8 cellular contexts compared by ENCODE assay signal in the genomic region with DNA sequence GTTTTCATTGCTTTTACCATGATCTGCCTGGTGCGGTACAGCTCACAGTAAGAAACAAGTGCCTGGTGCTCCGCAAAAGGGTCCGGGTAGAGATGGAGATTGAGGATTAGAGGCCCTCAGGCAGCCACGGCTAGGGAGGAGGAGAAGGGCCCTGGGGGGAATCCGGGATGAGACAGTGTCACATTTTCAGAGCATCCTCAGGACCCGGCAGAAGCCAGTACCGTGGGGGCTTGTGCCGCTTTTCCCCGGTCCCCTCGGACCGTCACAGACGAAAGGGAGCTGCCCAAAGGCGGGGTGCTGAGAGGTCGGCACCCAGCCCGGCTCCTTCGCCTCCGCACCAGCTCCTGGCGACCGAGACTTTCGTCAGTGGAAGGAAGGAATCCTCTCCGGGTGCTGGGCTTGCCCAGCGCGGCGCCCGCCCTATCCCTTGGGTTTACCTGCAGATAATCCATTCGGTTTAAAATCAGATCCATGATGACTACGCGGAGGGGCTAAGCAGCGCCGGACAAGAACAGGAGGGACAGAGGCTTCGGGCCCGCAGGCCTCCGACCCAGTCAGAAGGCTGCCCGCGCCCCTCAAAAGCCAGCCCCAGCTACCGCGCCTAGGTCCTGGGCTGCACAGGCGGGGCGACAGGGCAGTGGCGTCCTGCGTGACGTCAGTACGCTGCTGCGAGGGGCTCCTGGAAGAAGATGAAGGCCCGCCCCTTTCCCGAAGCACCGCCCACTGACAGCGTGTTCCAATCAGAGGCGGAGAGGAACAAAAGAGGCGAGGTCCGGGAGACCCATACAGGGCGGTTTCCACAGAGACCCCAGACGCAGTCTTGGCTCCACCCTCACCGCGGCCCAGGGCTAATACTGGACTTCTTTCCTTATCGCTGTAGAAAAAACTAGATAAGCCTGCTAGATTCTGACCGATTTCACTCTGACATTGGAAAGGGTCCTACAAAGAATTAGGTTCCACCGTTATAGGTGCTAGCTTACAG. TPM values are rescaled to one million over a fixed set of nuclear protein-coding genes. Genes with fewer than 3 reads are reported as not detected.
DNase-seq lines count a peak whose midpoint lies in the region; ATAC-seq and TF ChIP-seq lines count a peak whose summit lies in the region.

BBS7 (minus strand) TSS at position 634 of the 982 bp plus-strand sequence; CDS start at position 473, 161 bp downstream.

- H2BK20ac ChIP-seq in IMR-90 (ENCODE audit: low read depth, low read length): no peak within 1 kb of the TSS

- H2BK15ac ChIP-seq in IMR-90 (ENCODE audit: low read depth, low read length): no peak within 1 kb of the TSS

- no peaks in the 10 kb centered on the region; the same call in 1 of the 2 replicates for H4K20me1 ChIP-seq in IMR-90 (ENCODE audit: insufficient read depth, low read length)

- POLR2A ChIA-PET in IMR-90 (lab: Charles Lee; ENCODE audit: unreplicated experiment): no interaction called here

- H3K14ac ChIP-seq in IMR-90 (replicated peaks; ENCODE audit: low read depth, low read length): peak within 1 kb of the TSS; percentile 79

- peaks cover 1% of the 10 kb centered on the region; the same call in 1 of the 2 replicates for H3K4me1 ChIP-seq in IMR-90 (ENCODE audit: control insufficient read depth, insufficient read depth, low read length)

- BruUV-seq in IMR-90 (replicated peaks; lab: Mats Ljungman, UMichigan): no TSS peak

- peak within 1 kb of the TSS; percentile 74 for H3K4ac ChIP-seq in IMR-90 (ENCODE audit: low read depth, low read length)

- H2BK5ac ChIP-seq in IMR-90 (ENCODE audit: low read depth, low read length, poor library complexity, severe bottlenecking): peak within 1 kb of the TSS; percentile 66

- H3K79me1 ChIP-seq in IMR-90 (ENCODE audit: low read depth in 1 of 2, low read length in 2 of 2): peaks cover 0 to 15% of the 10 kb centered on the region in 2 experiments; a peak in 2 of 4 replicates

- peak within 1 kb of the TSS; percentile 75 for H3K27ac ChIP-seq in IMR-90 (ENCODE audit: insufficient read depth, low read length)

- WGBS in IMR-90 (ENCODE audit: extremely low coverage in 2 of 2, insufficient read length in 1 of 2), 2 experiments: 0% methylated on average over 30 of the region's 58 CpGs; no CpG with 5 or more reads in 1 of the 2 experiments

- H3K9ac ChIP-seq in IMR-90 (ENCODE audit: low read depth, low read length): peak within 1 kb of the TSS; percentile 83

- no peaks in the 10 kb centered on the region; the same call in 1 of the 2 replicates for H3K9me1 ChIP-seq in IMR-90 (ENCODE audit: insufficient read depth, low read length)

- H3K23ac ChIP-seq in IMR-90 (ENCODE audit: low read depth, low read length): peak within 1 kb of the TSS; percentile 91

- no peak for TF ChIP-seq RAD21 in IMR-90 (IDR thresholded peaks at IDR 0.05; ENCODE audit: low read length)

- H4K91ac ChIP-seq in IMR-90 (ENCODE audit: insufficient read depth, low read depth, low read length): peak within 1 kb of the TSS; percentile 48

- no peak for TF ChIP-seq CTCF in IMR-90 (conservative IDR thresholded peaks at IDR 0.05; ENCODE audit: low read depth, low read length)

- in situ Hi-C loops in IMR-90 (cut with MboI; ENCODE audit: low sequenced_read_pairs): no loop called here

- H4K8ac ChIP-seq in IMR-90 (ENCODE audit: low read depth in 2 of 2, low read length in 2 of 2): peak within 1 kb of the TSS; percentile 38 to 91; a peak in 3 of 4 replicates

- dilution Hi-C loops in IMR-90 (cut with HindIII; ENCODE audit: low sequenced_read_pairs, unreplicated experiment): no loop called here

- H2AFZ ChIP-seq in IMR-90 (replicated peaks; ENCODE audit: low read length, poor library complexity): peak within 1 kb of the TSS; percentile 99

- 0 out of 2 replicates have a peak, but pooled peaks cover 1% of the 10 kb centered on the region for H3K36me3 ChIP-seq in IMR-90 (ENCODE audit: control insufficient read depth, insufficient read depth, low read length)

- CTCF ChIA-PET in IMR-90 (lab: Yijun Ruan, JAX): interaction anchor here (0.6 to 0.9 kb wide), 2 partner anchors 11 to 34 kb away, joined by 3 to 6 read pairs; no protein-coding TSS in a partner anchor

- H2AK5ac ChIP-seq in IMR-90 (ENCODE audit: low read depth, low read length): no peak within 1 kb of the TSS

- H3K9me3 ChIP-seq in IMR-90 (ENCODE audit: control insufficient read depth, insufficient read depth, low read length): no peaks in the 10 kb centered on the region

- 0 out of 2 replicates have a peak, but pooled peaks have one; percentile 54 for TF ChIP-seq POLR2A in IMR-90 (IDR thresholded peaks at IDR 0.05; ENCODE audit: low read depth, low read length)

- H3K56ac ChIP-seq in IMR-90 (ENCODE audit: extremely low read depth, insufficient read depth, low read length): peak within 1 kb of the TSS; percentile 83; the same call in 1 of the 2 replicates

- no peaks in the 10 kb centered on the region for H3K27me3 ChIP-seq in IMR-90 (ENCODE audit: control insufficient read depth, insufficient read depth, low read length)

- DNase-seq in DMS 273 (lab: John Stamatoyannopoulos, UW; ENCODE audit: unreplicated experiment): peak; percentile 97
- DNase-seq in IMR-90: peak; percentile 95
- DNase-seq in OCI-M2 (lab: John Stamatoyannopoulos, UW; ENCODE audit: unreplicated experiment): peak; percentile 90
- DNase-seq in activated T-cell treated with anti-CD3 and anti-CD28 coated beads for 4 hours: peak; percentile 98
- peak; percentile 74 for DNase-seq in epidermal melanocyte (ENCODE audit: insufficient read length, low spot score)
- DNase-seq in middle frontal gyrus (ENCODE audit: extremely low spot score, low spot score): peak; percentile 96
- peak; percentile 95 to 98 for DNase-seq in stimulated activated CD8-positive, alpha-beta memory T cell treated with anti-CD3 and anti-CD28 coated beads, Interleukin-2, amount 100 ng/mL, for 48 hours (ENCODE audit: low read depth in 2 of 2)

- H2BK120ac ChIP-seq in IMR-90 (ENCODE audit: low read depth, low read length): peak within 1 kb of the TSS; percentile 79; the same call in 1 of the 2 replicates

- H3K18ac ChIP-seq in IMR-90 (ENCODE audit: low read depth, low read length): peak within 1 kb of the TSS; percentile 25

- H2AK9ac ChIP-seq in IMR-90 (replicated peaks; ENCODE audit: low read depth, low read length, poor library complexity): peak within 1 kb of the TSS; percentile 93

- peak within 1 kb of the TSS; percentile 85 for H3K4me2 ChIP-seq in IMR-90 (ENCODE audit: low read depth, low read length)

- H4K5ac ChIP-seq in IMR-90 (ENCODE audit: low read depth, low read length): peak within 1 kb of the TSS; percentile 32; the same call in 1 of the 2 replicates

- peak within 1 kb of the TSS; percentile 89 for H3K4me3 ChIP-seq in IMR-90 (ENCODE audit: insufficient read depth, low read depth, low read length)

- ATAC-seq in GM21528 (IDR thresholded peaks at IDR 0.05; ENCODE audit: low FRiP score, unreplicated experiment) (peak; percentile 100), IMR-90 (ENCODE audit: low read depth) (peak; percentile 97)

- intact Hi-C loops in IMR-90 (cut with micrococcal nuclease): no loop called here

TF ChIP-seq in IMR-90, 13 proteins besides CTCF, POLR2A, EP300 and RAD21:
- TF ChIP-seq NFE2L2 (IDR thresholded peaks at IDR 0.05; ENCODE audit: low read depth, low read length) (no peak), CEBPB (IDR thresholded peaks at IDR 0.05; ENCODE audit: low read depth, low read length) (no peak), BHLHE40 (IDR thresholded peaks at IDR 0.05; ENCODE audit: low read depth, low read length) (no peak), MAZ (IDR thresholded peaks at IDR 0.05; ENCODE audit: borderline replicate concordance, low read depth, low read length) (peak; percentile 38; the same call in 1 of the 2 replicates), FOS (IDR thresholded peaks at IDR 0.05; ENCODE audit: low read depth, low read length) (no peak)
TF ChIP-seq in IMR-90: peak in this region for 1.

RNA-seq across cellular contexts. Expression of gene BBS7, which starts in this region (rescaled TPM):
- 29.4 and 32.3 TPM in 2 replicates for total RNA-seq in IMR-90 (2012; rRNA removed)
- polyA plus RNA-seq in IMR-90 (2012; rRNA removed): 18.3 and 23.0 TPM in 2 replicates
- 20.8 and 43.8 TPM in 2 replicates for polyA plus RNA-seq in IMR-90 (2012; cell fraction: cytosol; rRNA removed)
- polyA plus RNA-seq in IMR-90 (2012; cell fraction: nucleus; rRNA removed; ENCODE audit: low replicate concordance): 16.3 and 30.7 TPM in 2 replicates

Comparison
In these comparisons a context has a peak if more than half of its experiments do, and no peak if none do; other contexts are left out.
1. Peak in every context shown above with its lines: DNase-seq, ATAC-seq, H3K4me3 ChIP-seq and H3K27ac ChIP-seq.